ENCODE assay signal across 9 cellular contexts in genomic region chr15:48541659-48542334, GRCh38.
DNase-seq lines count a peak whose midpoint lies in the region; ATAC-seq, FAIRE-seq and TF ChIP-seq lines count a peak whose summit lies in the region.
"Had no signal": no experiment of that assay in that cellular context is flagged by ENCODE, and none has a peak within 500 bp of the region (broad histone marks: within the 10 kb centered on the region; RNA-seq: fewer than 3 reads in every experiment).

No MANE protein-coding gene starts in this region.

- H3K9me2 ChIP-seq in PC-3 (replicated peaks; ENCODE audit: low read length), result no peaks in the 10 kb centered on the region

- no peaks in the 10 kb centered on the region for H3F3A ChIP-seq in PC-3 (ENCODE audit: low read length, unreplicated experiment)

- H3K9ac ChIP-seq in PC-3 (ENCODE audit: low read length) (no peak overlapping the region), keratinocyte (ENCODE audit: control insufficient read depth, extremely low read depth, insufficient read depth, low read length) (no peak overlapping the region)

- no peaks in the 10 kb centered on the region for H3K9me3 ChIP-seq in PC-3 (ENCODE audit: low read length)
- no peaks in the 10 kb centered on the region for H3K9me3 ChIP-seq in keratinocyte (ENCODE audit: control insufficient read depth, low read depth, low read length)

- H3K9me1 ChIP-seq in keratinocyte (ENCODE audit: control insufficient read depth, extremely low read depth, insufficient read depth, low read length), result no peaks in the 10 kb centered on the region

- no peaks in the 10 kb centered on the region for H3K79me2 ChIP-seq in PC-3 (ENCODE audit: low read length)
- H3K79me2 ChIP-seq in keratinocyte (ENCODE audit: control insufficient read depth, insufficient read depth, low read length), result no peaks in the 10 kb centered on the region

- peak; percentile 80 for ATAC-seq in PC-3
- ATAC-seq in effector memory CD8-positive, alpha-beta T cell (replicated peaks), result no peak
- no peak for ATAC-seq in left lobe of liver

- dilution Hi-C loops in keratinocyte (cut with MboI; ENCODE audit: extremely low pct_ligation_motif_present, low sequenced_read_pairs), result no loop called here

- H3K27me3 ChIP-seq in PC-3 (ENCODE audit: low read length) (no peaks in the 10 kb centered on the region), keratinocyte (ENCODE audit: control insufficient read depth, extremely low read depth, insufficient read depth, low read length) (no peaks in the 10 kb centered on the region)

- FAIRE-seq in keratinocyte (lab: Jason Lieb, UNC), result peak; percentile 53

- H3K4me3 ChIP-seq in GM12875 (ENCODE audit: low read depth, low read length) (peak overlapping the region; percentile 19), HFF-Myc (replicated peaks; ENCODE audit: low read depth, low read length) (peak overlapping the region; percentile 13), PC-3 (ENCODE audit: low read length) (no peak overlapping the region), keratinocyte (ENCODE audit: control insufficient read depth in 2 of 3, extremely low read depth in 1 of 3, insufficient read depth in 2 of 3, low read depth in 1 of 3, low read length in 3 of 3) (no peak overlapping the region)

- intact Hi-C loops in PC-3 (cut with micrococcal nuclease), result no loop called here

- H3K4me2 ChIP-seq in PC-3 (ENCODE audit: low read length), result no peak overlapping the region
- no peak overlapping the region for H3K4me2 ChIP-seq in keratinocyte (ENCODE audit: control insufficient read depth, extremely low read depth, insufficient read depth, low read depth, low read length)

- H3K27ac Mint-ChIP-seq in effector memory CD8-positive, alpha-beta T cell, result no peak overlapping the region

- DNase-seq in HFF-Myc (ENCODE audit: extremely low read depth, low read depth) (peak; percentile 65), PC-3 (peak; percentile 32), keratinocyte (ENCODE audit: low read depth, low spot score) (no peak), NCI-H187 treated with DMSO at 0.1 percent for 48 hours (lab: John Stamatoyannopoulos, UW) (no peak), left lobe of liver (ENCODE audit: low spot score) (no peak), NOMO-1 treated with dmso at 0.1 percent for 144 hours (lab: John Stamatoyannopoulos, UW; ENCODE audit: unreplicated experiment) (no peak)
- DNase-seq in effector memory CD8-positive, alpha-beta T cell, result no peak

- H4K20me1 ChIP-seq in PC-3 (ENCODE audit: low read length) (no peaks in the 10 kb centered on the region), keratinocyte (ENCODE audit: control insufficient read depth, extremely low read depth, insufficient read depth, low read length) (no peaks in the 10 kb centered on the region)

- H3K9me3 Mint-ChIP-seq in effector memory CD8-positive, alpha-beta T cell, result peaks cover 2 to 6% of the 10 kb centered on the region in 2 donors
- H3K9me3 Mint-ChIP-seq: central memory CD8-positive, alpha-beta T cell had no signal

- H3K27me3 Mint-ChIP-seq in effector memory CD8-positive, alpha-beta T cell, result peaks cover 16 to 20% of the 10 kb centered on the region in 2 donors

- POLR2A ChIA-PET in PC-3 (lab: Charles Lee; ENCODE audit: unreplicated experiment), result no interaction called here

- CTCF ChIA-PET in PC-3 (lab: Charles Lee), result no interaction called here

- H3K36me3 Mint-ChIP-seq in effector memory CD8-positive, alpha-beta T cell (ENCODE audit: insufficient read depth), result no peaks in the 10 kb centered on the region

- peaks cover 0 to 3% of the 10 kb centered on the region in 2 donors for H3K4me1 Mint-ChIP-seq in effector memory CD8-positive, alpha-beta T cell (ENCODE audit: low read depth in 2 of 2)
- H3K4me1 Mint-ChIP-seq: central memory CD8-positive, alpha-beta T cell had no signal

- H3K27ac ChIP-seq in PC-3 (ENCODE audit: low read length) (no peak overlapping the region), keratinocyte (ENCODE audit: control insufficient read depth, insufficient read depth, low read length) (no peak overlapping the region)

- H2AFZ ChIP-seq in PC-3 (ENCODE audit: low read length), result no peak overlapping the region
- H2AFZ ChIP-seq in keratinocyte (ENCODE audit: control insufficient read depth, low read length), result no peak overlapping the region

- BruUV-seq in PC-3 (replicated peaks; lab: Mats Ljungman, UMichigan), result no TSS peak

- TF ChIP-seq CTCF in GM12875 (IDR thresholded peaks at IDR 0.05; ENCODE audit: borderline replicate concordance, insufficient read depth, low read depth, low read length), result no peak
- TF ChIP-seq CTCF in HFF-Myc (IDR thresholded peaks at IDR 0.05; ENCODE audit: low read depth, low read length, missing control alignments), result no peak
- no peak for TF ChIP-seq CTCF in PC-3 (conservative IDR thresholded peaks at IDR 0.05; ENCODE audit: low read depth, low read length)
- no peak for TF ChIP-seq CTCF in keratinocyte (optimal IDR thresholded peaks at IDR 0.05 in 1 of 3, IDR thresholded peaks at IDR 0.05 in 1 of 3, conservative IDR thresholded peaks at IDR 0.05 in 1 of 3; ENCODE audit: extremely low read depth in 1 of 3, insufficient read depth in 2 of 3, low read length in 3 of 3)

- H3K4me1 ChIP-seq in PC-3 (ENCODE audit: insufficient read depth, low read length) (peaks cover 8% of the 10 kb centered on the region; the same call in 1 of the 2 replicates), keratinocyte (ENCODE audit: control insufficient read depth, extremely low read depth, insufficient read depth, low read length) (peaks cover 4% of the 10 kb centered on the region)

- no peak overlapping the region for H3K4me3 Mint-ChIP-seq in effector memory CD8-positive, alpha-beta T cell
- H3K4me3 Mint-ChIP-seq: central memory CD8-positive, alpha-beta T cell had no signal

- no peaks in the 10 kb centered on the region for H3K36me3 ChIP-seq in PC-3 (ENCODE audit: low read depth, low read length)
- no peaks in the 10 kb centered on the region for H3K36me3 ChIP-seq in keratinocyte (ENCODE audit: control insufficient read depth in 2 of 2, extremely low read depth in 1 of 2, insufficient read depth in 2 of 2, low read length in 2 of 2)

Comparison
In these comparisons a context has a peak if more than half of its experiments do, and no peak if none do; other contexts are left out.
1. H3K4me3 ChIP-seq: peak in GM12875 (single experiment) and HFF-Myc (single experiment); none in PC-3 (single experiment) and keratinocyte (0 of 3).
2. DNase-seq: peak in HFF-Myc (single experiment) and PC-3 (single experiment); none in keratinocyte (single experiment), effector memory CD8-positive, alpha-beta T cell (0 of 3), NCI-H187 treated with DMSO at 0.1 percent for 48 hours (single experiment), left lobe of liver (single experiment) and NOMO-1 treated with dmso at 0.1 percent for 144 hours (single experiment).